Comparison of ENCODE assay signal across 15 cellular contexts in genomic region chr10:77737608-77738007, GRCh38.
DNase-seq lines count a peak whose midpoint lies in the region; ATAC-seq, FAIRE-seq and TF ChIP-seq lines count a peak whose summit lies in the region.
"Had no signal": no experiment of that assay in that cellular context is flagged by ENCODE, and none has a peak within 500 bp of the region (broad histone marks: within the 10 kb centered on the region; RNA-seq: fewer than 3 reads in every experiment).

No MANE protein-coding gene starts in this region.

- no peak for ATAC-seq in GM19397 (IDR thresholded peaks at IDR 0.05; ENCODE audit: unreplicated experiment)

- H3K27me3 ChIP-seq in skeletal muscle satellite cell (ENCODE audit: control insufficient read depth, insufficient read depth, low read length) (no peaks in the 10 kb centered on the region), small intestine (ENCODE audit: control insufficient read depth in 2 of 2, insufficient read depth in 2 of 2, low read length in 2 of 2) (no peaks in the 10 kb centered on the region)
- H3K27me3 ChIP-seq: right atrium auricular region had no signal

- no peak overlapping the region for H3K27ac ChIP-seq in small intestine (ENCODE audit: low read depth in 1 of 2, low read length in 1 of 2)
- H3K27ac ChIP-seq: right atrium auricular region had no signal

- no peaks in the 10 kb centered on the region for H3K36me3 ChIP-seq in skeletal muscle satellite cell (ENCODE audit: insufficient read depth, low read length)
- H3K36me3 ChIP-seq in small intestine (ENCODE audit: control insufficient read depth in 2 of 2, insufficient read depth in 2 of 2, low read length in 2 of 2) = no peaks in the 10 kb centered on the region
- H3K36me3 ChIP-seq: HAP-1, right atrium auricular region had no signal

- H3K4me3 ChIP-seq in fibroblast of villous mesenchyme (ENCODE audit: low read depth, low read length) = no peak overlapping the region
- no peak overlapping the region for H3K4me3 ChIP-seq in skeletal muscle satellite cell (ENCODE audit: low read length)
- H3K4me3 ChIP-seq in small intestine (ENCODE audit: low read depth in 1 of 2, low read length in 2 of 2) = no peak overlapping the region
- H3K4me3 ChIP-seq: HAP-1, right atrium auricular region had no signal

- peaks cover 30% of the 10 kb centered on the region for H3K4me1 ChIP-seq in skeletal muscle satellite cell (ENCODE audit: control insufficient read depth, insufficient read depth, low read length)
- no peaks in the 10 kb centered on the region for H3K4me1 ChIP-seq in small intestine (ENCODE audit: control insufficient read depth in 2 of 2, insufficient read depth in 1 of 2, low read depth in 1 of 2, low read length in 1 of 2)
- H3K4me1 ChIP-seq: HAP-1, right atrium auricular region had no signal

- no peak overlapping the region for H3K4me2 ChIP-seq in skeletal muscle satellite cell (ENCODE audit: low read length)

- 73 to 75% (median 73%) methylated on average over 2 of the region's 2 CpGs for WGBS in small intestine, 3 donors

- peak overlapping the region; percentile 63 for H3K9ac ChIP-seq in skeletal muscle satellite cell (ENCODE audit: low read depth, low read length)

- FAIRE-seq in small intestine (lab: Jason Lieb, UNC) (no peak), D721Med (lab: Jason Lieb, UNC) (no peak)

- H3K9me3 ChIP-seq in skeletal muscle satellite cell (replicated peaks; ENCODE audit: low read length) (no peaks in the 10 kb centered on the region), small intestine (ENCODE audit: control insufficient read depth, low read depth) (no peaks in the 10 kb centered on the region)
- H3K9me3 ChIP-seq: HAP-1 had no signal

- TF ChIP-seq CTCF in fibroblast of villous mesenchyme (IDR thresholded peaks at IDR 0.05; ENCODE audit: insufficient read depth, low read depth, low read length) (no peak), D721Med (IDR thresholded peaks at IDR 0.05; ENCODE audit: insufficient read depth, missing control alignments) (no peak)

- DNase-seq in HCEC 1CT (peak; percentile 100), amniotic epithelial cell (ENCODE audit: low read depth) (peak; percentile 81), fibroblast of villous mesenchyme (ENCODE audit: low read depth) (peak; percentile 86), small intestine (no peak), D721Med (ENCODE audit: insufficient read length, low spot score) (no peak)
- DNase-seq: activated B cell treated with CpG ODN at 0.5 μM for 24 hours; activated CD8-positive, alpha-beta memory T cell treated with anti-CD3 and anti-CD28 coated beads, Interleukin-2, amount 50 U/mL, for 48 hours; DMS53; effector memory CD4-positive, alpha-beta T cell; NCI-H187; NCI-H69 had no signal

Comparison
In these comparisons a context has a peak if more than half of its experiments do, and no peak if none do; other contexts are left out.
1. DNase-seq: peak in HCEC 1CT (single experiment), amniotic epithelial cell (single experiment) and fibroblast of villous mesenchyme (single experiment); none in small intestine (single experiment) and D721Med (single experiment).